2 cellular contexts compared by ENCODE assay signal in the genomic region with DNA sequence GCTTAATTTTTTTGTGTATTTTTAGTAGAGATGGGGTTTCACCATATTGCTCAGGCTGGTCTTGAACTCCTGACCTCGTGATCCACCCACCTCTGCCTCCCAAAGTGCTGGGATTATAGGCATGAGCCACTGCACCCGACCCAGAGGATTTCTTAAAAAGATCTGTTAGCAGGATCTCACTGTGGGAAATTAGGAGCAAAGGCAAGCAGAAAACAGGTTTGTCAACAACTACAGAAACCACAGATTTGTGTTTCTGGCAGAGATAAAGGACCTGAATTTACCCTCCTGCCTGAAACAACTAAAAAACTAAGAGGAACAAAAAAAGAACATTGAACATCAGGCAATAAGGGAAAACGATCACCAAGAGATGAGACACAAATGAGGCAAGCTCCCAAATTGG. TPM values are rescaled to one million over a fixed set of nuclear protein-coding genes. Genes with fewer than 3 reads are reported as not detected.
"Had no signal": no experiment of that assay in that cellular context is flagged by ENCODE, and none has a peak within 500 bp of the region (broad histone marks: within the 10 kb centered on the region; RNA-seq: fewer than 3 reads in every experiment).

No MANE protein-coding gene starts in this region.

RNA-seq across cellular contexts. Expression of a gene that starts 1.9 kb away (rescaled TPM):
- total RNA-seq: activated naive CD8-positive, alpha-beta T cell treated with anti-CD3 and anti-CD28 coated beads, Interleukin-2, amount 10 ng/mL, durations not matched to agents 7 days and 5 days; T-cell had no signal
